8 cellular contexts compared by ENCODE assay signal in genomic region chr16:29806641-29807425, GRCh38. TPM values are rescaled to one million over a fixed set of nuclear protein-coding genes. Genes with fewer than 3 reads are reported as not detected.
DNase-seq lines count a peak whose midpoint lies in the region; ATAC-seq and TF ChIP-seq lines count a peak whose summit lies in the region.

No MANE protein-coding gene starts in this region.

- peaks cover 25% of the 10 kb centered on the region for H3K79me1 ChIP-seq in neuronal stem cell (ENCODE audit: low read depth, low read length)

- no peaks in the 10 kb centered on the region for H3K9me3 ChIP-seq in AG04450 (ENCODE audit: control insufficient read depth, insufficient read depth, low read length)
- H3K9me3 ChIP-seq in esophagus muscularis mucosa, result no peaks in the 10 kb centered on the region
- H3K9me3 ChIP-seq in neuronal stem cell (replicated peaks in 1 of 2; ENCODE audit: control insufficient read depth in 2 of 2, insufficient read depth in 1 of 2, low read depth in 1 of 2, low read length in 2 of 2), result peaks cover 0 to 2% of the 10 kb centered on the region in 2 donors

- peaks cover 52 to 63% (median 61%) of the 10 kb centered on the region in 4 donors for H3K4me1 ChIP-seq in esophagus muscularis mucosa
- H3K4me1 ChIP-seq in neuronal stem cell (ENCODE audit: control insufficient read depth in 2 of 2, insufficient read depth in 1 of 2, low read depth in 1 of 2, low read length in 2 of 2), result peaks cover 37 to 40% of the 10 kb centered on the region in 2 donors

- intact Hi-C loops in esophagus muscularis mucosa (cut with DNase I), result no loop called here

- peak overlapping the region; percentile 33 for H2BK12ac ChIP-seq in neuronal stem cell (ENCODE audit: low read length)

- H3K27me3 ChIP-seq in AG04450 (ENCODE audit: control insufficient read depth, insufficient read depth, low read length) (no peaks in the 10 kb centered on the region), esophagus muscularis mucosa (peaks cover 0 to 2% (median 0%) of the 10 kb centered on the region in 4 donors), neuronal stem cell (ENCODE audit: control insufficient read depth in 3 of 3, insufficient read depth in 3 of 3, low read depth in 1 of 3, low read length in 3 of 3) (no peaks in the 10 kb centered on the region)

- H3K4me3 ChIP-seq in AG04450 (ENCODE audit: low read depth, low read length), result peak overlapping the region; percentile 72
- H3K4me3 ChIP-seq in esophagus muscularis mucosa, result peak overlapping the region; percentile 61 to 96 (median 64)
- H3K4me3 ChIP-seq in neuronal stem cell (ENCODE audit: low read length in 2 of 2), result peak overlapping the region; percentile 64 to 93

- H3K14ac ChIP-seq in neuronal stem cell (ENCODE audit: low read length), result peak overlapping the region; percentile 98

- DNase-seq in AG04450 (ENCODE audit: low read depth, low spot score) (no peak), GM20000 (ENCODE audit: low spot score) (peak; percentile 63), NCI-H446 treated with DMSO at 0.1 percent for 48 hours (lab: John Stamatoyannopoulos, UW) (peak; percentile 49), activated T-cell treated with anti-CD3 and anti-CD28 coated beads for 48 hours (ENCODE audit: low read depth) (peak; percentile 69), esophagus muscularis mucosa (ENCODE audit: extremely low spot score) (no peak), neuronal stem cell (ENCODE audit: low spot score) (no peak), DMS114 treated with DMSO at 0.1 percent for 48 hours (lab: John Stamatoyannopoulos, UW; ENCODE audit: unreplicated experiment) (no peak)

- H4K8ac ChIP-seq in neuronal stem cell (ENCODE audit: low read depth, low read length), result no peak overlapping the region

- peak overlapping the region; percentile 91 for H3K4me2 ChIP-seq in neuronal stem cell (ENCODE audit: insufficient read depth, low read length, poor library complexity, severe bottlenecking)

- peak overlapping the region; percentile 68 for H2AFZ ChIP-seq in neuronal stem cell (ENCODE audit: low read length)

- H3K4ac ChIP-seq in neuronal stem cell (ENCODE audit: low read length), result peak overlapping the region; percentile 66

- H2AK5ac ChIP-seq in neuronal stem cell (ENCODE audit: low read depth, low read length), result peak overlapping the region; percentile 99

- H2BK5ac ChIP-seq in neuronal stem cell (ENCODE audit: low read length), result peak overlapping the region; percentile 96

- H2BK120ac ChIP-seq in neuronal stem cell (ENCODE audit: low read depth, low read length), result peak overlapping the region; percentile 87

- H3K18ac ChIP-seq in neuronal stem cell (ENCODE audit: low read length), result peak overlapping the region; percentile 98

- peaks cover 0 to 26% (median 22%) of the 10 kb centered on the region in 4 donors for H3K36me3 ChIP-seq in esophagus muscularis mucosa
- peaks cover 40 to 66% of the 10 kb centered on the region in 2 donors for H3K36me3 ChIP-seq in neuronal stem cell (replicated peaks in 1 of 2; ENCODE audit: control insufficient read depth in 2 of 2, insufficient read depth in 2 of 2, low read length in 2 of 2)

- TF ChIP-seq POLR2A in esophagus muscularis mucosa (IDR thresholded peaks at IDR 0.05; ENCODE audit: low read depth), result no peak

- TF ChIP-seq CTCF in AG04450 (IDR thresholded peaks at IDR 0.05; ENCODE audit: low read depth, low read length) (no peak), GM20000 (IDR thresholded peaks at IDR 0.05; ENCODE audit: extremely low read depth, missing control alignments) (no peak), esophagus muscularis mucosa (IDR thresholded peaks at IDR 0.05) (no peak)

- H3K27ac ChIP-seq in AG04450 (ENCODE audit: low read depth, low read length), result peak overlapping the region; percentile 65
- H3K27ac ChIP-seq in esophagus muscularis mucosa (replicated peaks in 1 of 4), result peak overlapping the region; percentile 95 to 96 (median 96)
- H3K27ac ChIP-seq in neuronal stem cell (replicated peaks; ENCODE audit: low read length), result peak overlapping the region; percentile 93

- CTCF ChIA-PET in AG04450 (lab: Charles Lee), result interaction anchor here (1.0 to 3.2 kb wide), 6 partner anchors 9 to 166 kb away, joined by 3 to 45 read pairs (median 8); partner anchors contain the start of genes PAGR1 and TAOK2

- peak overlapping the region; percentile 85 for H2BK15ac ChIP-seq in neuronal stem cell (ENCODE audit: low read length)

- no peak overlapping the region for H4K91ac ChIP-seq in neuronal stem cell (ENCODE audit: low read depth, low read length, poor library complexity)

- no peak for TF ChIP-seq EP300 in esophagus muscularis mucosa (IDR thresholded peaks at IDR 0.05)

- POLR2A ChIA-PET in AG04450 (lab: Yijun Ruan, JAX), result interaction anchor here (0.5 to 2.0 kb wide), 9 partner anchors 10 to 721 kb away, joined by 3 to 14 read pairs (median 4); partner anchors contain the start of genes KCTD13, MVP and PAGR1

- peak overlapping the region; percentile 94 for H3K23ac ChIP-seq in neuronal stem cell (ENCODE audit: low read depth, low read length, poor library complexity)

- peak overlapping the region; percentile 98 for H3K9ac ChIP-seq in neuronal stem cell (ENCODE audit: low read depth, low read length, poor library complexity)

- WGBS in esophagus muscularis mucosa, result no CpG with 5 or more reads among the region's 99 CpGs
- no CpG with 5 or more reads among the region's 99 CpGs for WGBS in neuronal stem cell (ENCODE audit: extremely low coverage in 2 of 2, insufficient read length in 2 of 2, insufficient replicate concordance in 1 of 2), 2 donors

- no peak for ATAC-seq in esophagus mucosa

RNA-seq across cellular contexts. Expression of gene MAZ, which starts 0.5 kb away (rescaled TPM):
- 58.4 and 79.6 TPM in 2 replicates for polyA plus RNA-seq in AG04450 (2011; rRNA removed)
- polyA minus RNA-seq in AG04450 (2011; rRNA and poly(A)+ RNA removed), result 141 and 195 TPM in 2 replicates
- total RNA-seq in esophagus muscularis mucosa, result 100 to 1,000 TPM; 120 to 284 (median 158) TPM
- polyA plus RNA-seq in neuronal stem cell (2013, experiment 1 of 2), result 202 TPM
- polyA plus RNA-seq in neuronal stem cell (2013, experiment 2 of 2), result 199 TPM
- total RNA-seq in esophagus mucosa, result 169 TPM

RNA-seq across cellular contexts. Expression of gene PRRT2, which starts 5.2 kb away (rescaled TPM):
- polyA plus RNA-seq in AG04450 (2011; rRNA removed), result 5.7 and 6.1 TPM in 2 replicates
- 3.6 and 3.7 TPM in 2 replicates for polyA minus RNA-seq in AG04450 (2011; rRNA and poly(A)+ RNA removed)
- 10 to 100 TPM in 1 of 4 donors, 1 to 10 TPM in 3; 3.6 to 11.2 (median 6.7) TPM for total RNA-seq in esophagus muscularis mucosa
- 75.9 TPM for polyA plus RNA-seq in neuronal stem cell (2013, experiment 1 of 2)
- polyA plus RNA-seq in neuronal stem cell (2013, experiment 2 of 2), result 71.0 TPM
- not detected for total RNA-seq in esophagus mucosa

RNA-seq across cellular contexts. Expression of gene PAGR1, which starts 9.1 kb away (rescaled TPM):
- polyA plus RNA-seq in AG04450 (2011; rRNA removed), result 14.3 and 14.5 TPM in 2 replicates
- polyA minus RNA-seq in AG04450 (2011; rRNA and poly(A)+ RNA removed), result 2.7 and 4.9 TPM in 2 replicates
- 10 to 100 TPM; 20.9 to 26.9 (median 26.5) TPM for total RNA-seq in esophagus muscularis mucosa
- 63.6 TPM for polyA plus RNA-seq in neuronal stem cell (2013, experiment 1 of 2)
- polyA plus RNA-seq in neuronal stem cell (2013, experiment 2 of 2), result 61.9 TPM
- 13.4 TPM for total RNA-seq in esophagus mucosa

RNA-seq across cellular contexts. Expression of gene MVP, which starts 13.4 kb away (rescaled TPM):
- polyA plus RNA-seq in AG04450 (2011; rRNA removed), result 251 and 321 TPM in 2 replicates
- polyA minus RNA-seq in AG04450 (2011; rRNA and poly(A)+ RNA removed), result 629 and 988 TPM in 2 replicates
- 100 to 1,000 TPM; 101 to 156 (median 123) TPM for total RNA-seq in esophagus muscularis mucosa
- polyA plus RNA-seq in neuronal stem cell (2013, experiment 1 of 2), result 6.3 TPM
- 5.6 TPM for polyA plus RNA-seq in neuronal stem cell (2013, experiment 2 of 2)
- 67.9 TPM for total RNA-seq in esophagus mucosa

RNA-seq across cellular contexts. Expression of gene KIF22, which starts 16.3 kb away (rescaled TPM):
- polyA plus RNA-seq in AG04450 (2011; rRNA removed), result 14.1 and 19.9 TPM in 2 replicates
- polyA minus RNA-seq in AG04450 (2011; rRNA and poly(A)+ RNA removed), result 32.2 and 33.5 TPM in 2 replicates
- 10 to 100 TPM; 10.8 to 12.3 (median 11.8) TPM for total RNA-seq in esophagus muscularis mucosa
- polyA plus RNA-seq in neuronal stem cell (2013, experiment 1 of 2), result 110 TPM
- 109 TPM for polyA plus RNA-seq in neuronal stem cell (2013, experiment 2 of 2)
- 28.7 TPM for total RNA-seq in esophagus mucosa

Comparison
In these comparisons a context has a peak if more than half of its experiments do, and no peak if none do; other contexts are left out.
1. DNase-seq: peak in GM20000 (single experiment), NCI-H446 treated with DMSO at 0.1 percent for 48 hours (single experiment) and activated T-cell treated with anti-CD3 and anti-CD28 coated beads for 48 hours (single experiment); none in AG04450 (single experiment), esophagus muscularis mucosa (single experiment), neuronal stem cell (single experiment) and DMS114 treated with DMSO at 0.1 percent for 48 hours (single experiment).
2. Peak in every context shown above with its lines, with median percentiles within 50 percentile points of each other: H3K27ac ChIP-seq and H3K4me3 ChIP-seq.